Comparison of ENCODE assay signal across 27 cellular contexts in the genomic region with DNA sequence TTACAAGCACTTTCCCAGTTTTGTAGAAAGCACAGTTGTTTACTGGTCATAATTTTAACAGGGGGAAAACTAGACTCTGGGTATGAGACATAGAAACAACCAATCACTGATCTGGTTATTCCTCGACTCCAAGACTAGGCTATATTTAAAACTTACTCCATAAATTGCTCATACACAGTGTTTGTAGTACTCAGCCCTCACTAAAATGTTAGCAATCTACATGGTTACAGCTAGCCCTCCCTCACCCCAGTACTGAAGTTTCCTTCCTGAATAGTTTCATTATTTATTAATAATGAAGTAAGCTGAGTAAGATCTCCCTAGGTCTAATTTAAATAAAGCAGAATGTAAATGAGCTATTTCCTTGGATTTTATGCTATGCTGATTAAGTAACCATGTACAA.
DNase-seq lines count a peak whose midpoint lies in the region; ATAC-seq and TF ChIP-seq lines count a peak whose summit lies in the region.
"Had no signal": no experiment of that assay in that cellular context is flagged by ENCODE, and none has a peak within 500 bp of the region (broad histone marks: within the 10 kb centered on the region; RNA-seq: fewer than 3 reads in every experiment).

No MANE protein-coding gene starts in this region.

- peaks cover 12% of the 10 kb centered on the region for H3K4me1 ChIP-seq in RWPE2 (ENCODE audit: insufficient read depth, poor library complexity, severe bottlenecking)

- ATAC-seq in RWPE2 (ENCODE audit: low read depth) (no peak), HG03565 (IDR thresholded peaks at IDR 0.05; ENCODE audit: unreplicated experiment) (no peak)
- ATAC-seq: activated T-helper 17 cell treated with anti-CD3 and anti-CD28 coated beads, Interleukin-2, amount 50 U/mL, for 72 hours; GM12878; natural killer cell treated with Interleukin-12 subunit alpha and Interleukin-12 subunit beta and Interleukin-15 and Interleukin-18, amount 100 ng/mL, for 72 hours; T-cell had no signal

- H3K27ac ChIP-seq in RWPE2 (ENCODE audit: poor library complexity, severe bottlenecking), result peak overlapping the region; percentile 87
- H3K27ac ChIP-seq: ovary, PC-9, spleen had no signal

- TF ChIP-seq CTCF in RWPE2 (IDR thresholded peaks at IDR 0.05; ENCODE audit: poor library complexity, severe bottlenecking), result no peak

- H3K27me3 ChIP-seq in RWPE2 (ENCODE audit: insufficient read depth, poor library complexity, severe bottlenecking), result no peaks in the 10 kb centered on the region
- H3K27me3 ChIP-seq: esophagus squamous epithelium, ovary, tibial artery had no signal

- DNase-seq in AG08396 (ENCODE audit: low spot score) (peak; percentile 36), RWPE2 (ENCODE audit: low spot score) (no peak), iris pigment epithelial cell (ENCODE audit: low read depth) (peak; percentile 36), renal cortical epithelial cell (ENCODE audit: low read depth) (peak; percentile 19), C1 segment of cervical spinal cord (lab: John Stamatoyannopoulos, UW) (no peak)
- DNase-seq in activated CD4-positive, alpha-beta T cell treated with anti-CD3 and anti-CD28 coated beads for 1 hour, result no peak
- DNase-seq: activated CD4-positive, alpha-beta memory T cell treated with anti-CD3 and anti-CD28 coated beads for 36 hours; activated CD8-positive, alpha-beta memory T cell treated with anti-CD3 and anti-CD28 coated beads, Interleukin-2, amount 50 U/mL, for 4 hours; activated naive CD4-positive, alpha-beta T cell treated with anti-CD3 and anti-CD28 coated beads, Interleukin-2, amount 50 U/mL, for 16 hours; amygdala; cortex of kidney; esophagus squamous epithelium; foreskin melanocyte; NCI-H1092 treated with DMSO at 0.1 percent for 48 hours; NCI-H187 treated with DMSO at 0.1 percent for 48 hours; NCI-H526; NK-92 treated with Interleukin-12 subunit alpha and Interleukin-12 subunit beta, amount 100 ng/mL, for 24 hours; ovary; PC-9; SHP77 treated with DMSO at 0.1 percent for 48 hours; spleen; T-cell; tibial artery had no signal

- H3K9me3 ChIP-seq in RWPE2 (ENCODE audit: severe bottlenecking), result peaks cover 4% of the 10 kb centered on the region
- H3K9me3 ChIP-seq: esophagus squamous epithelium, ovary, spleen had no signal

- no peak overlapping the region for H3K4me3 ChIP-seq in RWPE2 (ENCODE audit: severe bottlenecking)
- H3K4me3 ChIP-seq: esophagus squamous epithelium, GM12878, ovary, PC-9, spleen, tibial artery had no signal

- peaks cover 10% of the 10 kb centered on the region for H3K36me3 ChIP-seq in RWPE2 (ENCODE audit: low read depth)
- H3K36me3 ChIP-seq: esophagus squamous epithelium, ovary, spleen, tibial artery had no signal

Comparison
In these comparisons a context has a peak if more than half of its experiments do, and no peak if none do; other contexts are left out.
1. DNase-seq: peak in AG08396 (single experiment), iris pigment epithelial cell (single experiment) and renal cortical epithelial cell (single experiment); none in RWPE2 (single experiment), activated CD4-positive, alpha-beta T cell treated with anti-CD3 and anti-CD28 coated beads for 1 hour (single experiment) and C1 segment of cervical spinal cord (0 of 14).